In the genomic region with DNA sequence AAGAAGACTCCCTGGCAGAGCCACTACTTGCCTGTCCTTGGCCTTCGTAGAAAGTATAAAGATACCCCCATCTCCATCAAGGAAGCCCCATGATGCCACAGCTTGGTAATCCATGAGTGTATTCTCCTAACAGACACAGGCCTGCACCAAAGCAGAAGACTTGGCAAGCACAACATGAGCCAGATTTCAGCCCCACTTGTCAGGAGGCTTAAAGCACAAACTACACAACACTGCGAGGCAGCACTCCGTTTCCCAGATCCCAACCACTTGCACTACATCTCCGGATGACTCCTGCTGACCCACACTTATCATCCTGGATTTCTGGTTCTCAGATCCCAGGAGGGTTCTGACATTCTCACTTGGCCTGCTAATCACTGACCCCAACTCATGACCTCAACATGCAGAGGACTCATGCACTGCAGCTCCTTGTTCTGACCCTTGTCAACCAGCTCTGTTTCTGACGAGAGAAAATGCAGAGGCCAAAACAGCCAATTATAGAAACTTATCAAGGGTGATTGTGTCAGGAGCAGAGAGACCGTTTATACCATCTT, we compare ENCODE assay signal across 21 cellular contexts.
"Had no signal": no experiment of that assay in that cellular context is flagged by ENCODE, and none has a peak within 500 bp of the region (broad histone marks: within the 10 kb centered on the region; RNA-seq: fewer than 3 reads in every experiment).

No MANE protein-coding gene starts in this region.

- H3K4me2 ChIP-seq: hepatocyte had no signal

- H3K27me3 ChIP-seq: colonic mucosa, foreskin keratinocyte, hepatocyte, ovary, right atrium auricular region, sigmoid colon, transverse colon had no signal

- H3K4me1 Mint-ChIP-seq: natural killer cell; neural crest cell; stimulated activated effector memory CD8-positive, alpha-beta T cell treated with anti-CD3 and anti-CD28 coated beads, Interleukin-12 subunit alpha, Interleukin-12 subunit beta, amount 100 ng/mL, for 72 hours had no signal

- H3K4me1 ChIP-seq: colonic mucosa, foreskin keratinocyte, right atrium auricular region, sigmoid colon, transverse colon had no signal

- H3K4me3 ChIP-seq: colonic mucosa, hepatocyte, ovary, right atrium auricular region, sigmoid colon, skin epidermis, thoracic aorta, transverse colon had no signal

- H3K9me3 ChIP-seq: colonic mucosa, ovary, right atrium auricular region, thoracic aorta, transverse colon had no signal

- H3K27me3 Mint-ChIP-seq: stimulated activated naive CD8-positive, alpha-beta T cell treated with anti-CD3 and anti-CD28 coated beads, Interleukin-15, Interleukin-2, amounts not matched to agents 100 ng/mL and 50 ng/mL, for 24 hours had no signal

- H3K9me3 Mint-ChIP-seq: neural crest cell; stimulated activated naive CD8-positive, alpha-beta T cell treated with anti-CD3 and anti-CD28 coated beads, Interleukin-15, Interleukin-2, amounts not matched to agents 100 ng/mL and 50 ng/mL, for 24 hours had no signal

- DNase-seq: colonic mucosa; foreskin keratinocyte; head of caudate nucleus; kidney; left cardiac atrium; left ventricle myocardium superior; mammary epithelial cell; natural killer cell; nucleus accumbens; ovary; sigmoid colon; stimulated activated CD4-positive, alpha-beta T cell treated with anti-CD3 and anti-CD28 coated beads, Interleukin-12 subunit alpha, Interleukin-12 subunit beta, amount 100 ng/mL, for 4 hours; transverse colon had no signal

- H3K27ac ChIP-seq: colonic mucosa, foreskin keratinocyte, hepatocyte, ovary, right atrium auricular region, sigmoid colon, skin epidermis, thoracic aorta, transverse colon had no signal

- H3K27ac Mint-ChIP-seq: mesothelial cell of epicardium; natural killer cell; stimulated activated effector memory CD8-positive, alpha-beta T cell treated with anti-CD3 and anti-CD28 coated beads, Interleukin-12 subunit alpha, Interleukin-12 subunit beta, amount 100 ng/mL, for 72 hours; stimulated activated naive CD8-positive, alpha-beta T cell treated with anti-CD3 and anti-CD28 coated beads, Interleukin-15, Interleukin-2, amounts not matched to agents 100 ng/mL and 50 ng/mL, for 24 hours had no signal

- ATAC-seq: foreskin keratinocyte; left cardiac atrium; left ventricle myocardium superior; natural killer cell; stimulated activated effector memory CD8-positive, alpha-beta T cell treated with anti-CD3 and anti-CD28 coated beads, Interleukin-12 subunit alpha, Interleukin-12 subunit beta, amount 100 ng/mL, for 72 hours had no signal

- H3K4me3 Mint-ChIP-seq: mesothelial cell of epicardium; natural killer cell; neural crest cell; stimulated activated effector memory CD8-positive, alpha-beta T cell treated with anti-CD3 and anti-CD28 coated beads, Interleukin-12 subunit alpha, Interleukin-12 subunit beta, amount 100 ng/mL, for 72 hours; stimulated activated naive CD8-positive, alpha-beta T cell treated with anti-CD3 and anti-CD28 coated beads, Interleukin-15, Interleukin-2, amounts not matched to agents 100 ng/mL and 50 ng/mL, for 24 hours had no signal

- H3K36me3 ChIP-seq: colonic mucosa, ovary, right atrium auricular region, sigmoid colon, thoracic aorta, transverse colon had no signal

- FAIRE-seq: kidney had no signal

- H3K79me2 ChIP-seq: hepatocyte had no signal

- H3K36me3 Mint-ChIP-seq: mesothelial cell of epicardium; natural killer cell; stimulated activated effector memory CD8-positive, alpha-beta T cell treated with anti-CD3 and anti-CD28 coated beads, Interleukin-12 subunit alpha, Interleukin-12 subunit beta, amount 100 ng/mL, for 72 hours had no signal
